Comparison of ENCODE assay signal across 1 cellular context in genomic region chr22:50400406-50400805, GRCh38.
TF ChIP-seq lines count a peak whose summit lies in the region.

No MANE protein-coding gene starts in this region.

TF ChIP-seq in liver, 16 proteins besides CTCF, POLR2A, EP300 and RAD21 (continued from another document):
- peak; percentile 64 for TF ChIP-seq REST (IDR thresholded peaks at IDR 0.05)
- TF ChIP-seq RXRA (IDR thresholded peaks at IDR 0.05), result peak; percentile 98
- peak; percentile 60 for TF ChIP-seq HNF4G (IDR thresholded peaks at IDR 0.05)
- TF ChIP-seq NR2F2 (IDR thresholded peaks at IDR 0.05), result peak; percentile 18
- peak; percentile 89 for TF ChIP-seq MAX (IDR thresholded peaks at IDR 0.05)
- TF ChIP-seq FOXA1 (IDR thresholded peaks at IDR 0.05), result peak; percentile 26
- peak; percentile 77 to 92 for TF ChIP-seq JUND (IDR thresholded peaks at IDR 0.05)
- TF ChIP-seq HNF4A (conservative IDR thresholded peaks at IDR 0.05), result peak; percentile 88 to 92
- TF ChIP-seq EGR1 (IDR thresholded peaks at IDR 0.05; ENCODE audit: low read depth in 2 of 2), result peak; percentile 76 to 88
TF ChIP-seq in liver: peak in this region for 15.
